7 cellular contexts compared by ENCODE assay signal in genomic region chr3:14949126-14949525, GRCh38. TPM values are rescaled to one million over a fixed set of nuclear protein-coding genes. Genes with fewer than 3 reads are reported as not detected.
DNase-seq lines count a peak whose midpoint lies in the region; ATAC-seq lines count a peak whose summit lies in the region.

No MANE protein-coding gene starts in this region.

- H3K4me1 Mint-ChIP-seq in activated naive CD8-positive, alpha-beta T cell (ENCODE audit: low read depth), result peaks cover 54% of the 10 kb centered on the region
- H3K4me1 Mint-ChIP-seq in immature natural killer cell, result peaks cover 33 to 59% of the 10 kb centered on the region in 2 donors

- H3K27me3 ChIP-seq in HUES48 (ENCODE audit: control insufficient read depth, insufficient read depth, low read length), result no peaks in the 10 kb centered on the region
- no peaks in the 10 kb centered on the region for H3K27me3 ChIP-seq in stomach smooth muscle (ENCODE audit: control insufficient read depth in 1 of 2, insufficient read depth in 2 of 2, low read length in 2 of 2)

- H3K4me3 Mint-ChIP-seq in activated naive CD8-positive, alpha-beta T cell, result peak overlapping the region; percentile 99
- peak overlapping the region; percentile 97 to 100 (median 100) for H3K4me3 Mint-ChIP-seq in immature natural killer cell

- H3K9me3 ChIP-seq in HUES48 (ENCODE audit: control insufficient read depth, insufficient read depth, low read length) (no peaks in the 10 kb centered on the region), stomach smooth muscle (ENCODE audit: control insufficient read depth in 2 of 2, low read length in 2 of 2) (no peaks in the 10 kb centered on the region)

- H3K36me3 Mint-ChIP-seq in activated naive CD8-positive, alpha-beta T cell, result peaks cover 8% of the 10 kb centered on the region
- peaks cover 4 to 6% (median 4%) of the 10 kb centered on the region in 3 donors for H3K36me3 Mint-ChIP-seq in immature natural killer cell

- H3K27me3 Mint-ChIP-seq in activated naive CD8-positive, alpha-beta T cell, result no peaks in the 10 kb centered on the region
- H3K27me3 Mint-ChIP-seq in immature natural killer cell (ENCODE audit: low read depth in 3 of 3), result peaks cover 5 to 14% (median 12%) of the 10 kb centered on the region in 3 donors

- H3K9me3 Mint-ChIP-seq in activated naive CD8-positive, alpha-beta T cell (ENCODE audit: low read depth), result no peaks in the 10 kb centered on the region
- H3K9me3 Mint-ChIP-seq in immature natural killer cell, result no peaks in the 10 kb centered on the region

- peaks cover 34% of the 10 kb centered on the region for H3K36me3 ChIP-seq in HUES48 (ENCODE audit: control insufficient read depth, insufficient read depth, low read length)
- peaks cover 5 to 7% of the 10 kb centered on the region in 2 donors for H3K36me3 ChIP-seq in stomach smooth muscle (ENCODE audit: control insufficient read depth in 2 of 2, insufficient read depth in 2 of 2, low read length in 2 of 2)

- peak overlapping the region; percentile 95 for H3K9ac ChIP-seq in HUES48 (ENCODE audit: low read depth, low read length)
- peak overlapping the region; percentile 75 to 84 for H3K9ac ChIP-seq in stomach smooth muscle (ENCODE audit: low read length in 2 of 2)

- H3K27ac Mint-ChIP-seq in activated naive CD8-positive, alpha-beta T cell, result peak overlapping the region; percentile 76
- H3K27ac Mint-ChIP-seq in immature natural killer cell, result peak overlapping the region; percentile 81 to 100 (median 98)

- H3K4me3 ChIP-seq in HUES48 (ENCODE audit: low read depth, low read length), result peak overlapping the region; percentile 97
- peak overlapping the region; percentile 86 to 91 for H3K4me3 ChIP-seq in stomach smooth muscle (ENCODE audit: low read length in 2 of 2)

- H3K4me1 ChIP-seq in HUES48 (ENCODE audit: control insufficient read depth, insufficient read depth, low read length), result peaks cover 16% of the 10 kb centered on the region
- peaks cover 14% of the 10 kb centered on the region for H3K4me1 ChIP-seq in stomach smooth muscle (ENCODE audit: control insufficient read depth, insufficient read depth, low read length)

- no peak for DNase-seq in immature natural killer cell
- DNase-seq in HCEC 1CT, result no peak
- DNase-seq in middle frontal gyrus (ENCODE audit: extremely low spot score, low spot score), result no peak

- ATAC-seq in GM21528 (IDR thresholded peaks at IDR 0.05; ENCODE audit: low FRiP score, unreplicated experiment), result no peak

- H3K27ac ChIP-seq in HUES48 (ENCODE audit: low read depth, low read length) (peak overlapping the region; percentile 94), stomach smooth muscle (ENCODE audit: low read length) (peak overlapping the region; percentile 82)

RNA-seq across cellular contexts. Expression of gene NR2C2, which starts 1.7 kb away (rescaled TPM):
- 10 to 100 TPM in 2 of 3 donors, 1 to 10 TPM in 1; 6.0 to 23.7 (median 10.5) TPM for polyA plus RNA-seq in immature natural killer cell
